9 cellular contexts compared by ENCODE assay signal in the genomic region with DNA sequence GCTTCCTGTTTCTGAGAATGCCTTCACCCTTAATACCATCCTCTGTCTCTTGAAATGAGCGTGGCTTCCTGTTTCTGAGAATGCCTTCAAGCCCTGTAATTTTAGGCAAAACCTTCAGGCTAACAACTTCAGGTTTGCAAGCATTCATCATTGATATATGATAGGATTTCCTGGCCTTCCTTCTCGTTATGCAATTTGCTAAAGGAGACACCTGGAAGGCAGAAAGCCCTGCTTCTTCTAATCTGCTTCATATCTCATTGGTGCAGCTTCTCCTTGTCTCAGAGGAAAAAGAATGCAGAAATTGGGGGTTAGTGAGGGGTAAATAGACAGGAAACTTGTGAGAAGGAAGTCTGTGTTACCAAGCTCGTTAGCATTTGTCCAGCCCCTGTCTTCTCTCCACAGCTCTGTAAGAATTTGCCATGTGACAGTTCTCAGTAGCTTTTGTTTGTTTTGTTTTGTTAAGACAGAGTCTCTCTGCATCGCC. TPM values are rescaled to one million over a fixed set of nuclear protein-coding genes. Genes with fewer than 3 reads are reported as not detected.
DNase-seq lines count a peak whose midpoint lies in the region; ATAC-seq and TF ChIP-seq lines count a peak whose summit lies in the region.
"Had no signal": no experiment of that assay in that cellular context is flagged by ENCODE, and none has a peak within 500 bp of the region (broad histone marks: within the 10 kb centered on the region; RNA-seq: fewer than 3 reads in every experiment).

No MANE protein-coding gene starts in this region.

- TF ChIP-seq CTCF in CD4-positive, alpha-beta T cell (IDR thresholded peaks at IDR 0.05) = no peak
- TF ChIP-seq CTCF in mucosa of descending colon (IDR thresholded peaks at IDR 0.05) (no peak), WERI-Rb-1 (IDR thresholded peaks at IDR 0.05; ENCODE audit: low read depth, low read length) (no peak)

- peak overlapping the region; percentile 80 for H3K4me3 Mint-ChIP-seq in CD4-positive, alpha-beta T cell
- peak overlapping the region; percentile 75 for H3K4me3 Mint-ChIP-seq in activated naive CD8-positive, alpha-beta T cell

- POLR2A ChIA-PET in CD4-positive, alpha-beta T cell (lab: Charles Lee) = interaction anchor here (0.6 to 6.8 kb wide), 13 partner anchors 9 to 108 kb away, joined by 3 to 75 read pairs (median 4); partner anchors contain the start of genes ARL6IP5, EOGT, TMF1 and UBA3

- DNase-seq in CD4-positive, alpha-beta T cell = peak in 1 of 10 experiments; percentile 9
- DNase-seq in mucosa of descending colon (no peak), WERI-Rb-1 (no peak), AG08395 (ENCODE audit: low spot score) (no peak)

- H3K27ac ChIP-seq in CD4-positive, alpha-beta T cell (ENCODE audit: low read depth, low read length) = peak overlapping the region; percentile 78
- H3K27ac ChIP-seq in WERI-Rb-1 = no peak overlapping the region

- H3K27me3 Mint-ChIP-seq in CD4-positive, alpha-beta T cell = no peaks in the 10 kb centered on the region
- no peaks in the 10 kb centered on the region for H3K27me3 Mint-ChIP-seq in activated naive CD8-positive, alpha-beta T cell

- H3K4me3 ChIP-seq in mucosa of descending colon (no peak overlapping the region), WERI-Rb-1 (ENCODE audit: low read depth, low read length) (no peak overlapping the region)

- H3K36me3 ChIP-seq in mucosa of descending colon (ENCODE audit: low read depth) (no peaks in the 10 kb centered on the region), WERI-Rb-1 (no peaks in the 10 kb centered on the region)

- peaks cover 57% of the 10 kb centered on the region for H3K36me3 Mint-ChIP-seq in CD4-positive, alpha-beta T cell (ENCODE audit: low read depth)
- peaks cover 3% of the 10 kb centered on the region for H3K36me3 Mint-ChIP-seq in activated naive CD8-positive, alpha-beta T cell

- ATAC-seq in CD4-positive, alpha-beta T cell (ENCODE audit: poor library complexity) = peak; percentile 71
- peak; percentile 71 for ATAC-seq in GM19463 (IDR thresholded peaks at IDR 0.05; ENCODE audit: unreplicated experiment)
- ATAC-seq in HG03565 (IDR thresholded peaks at IDR 0.05; ENCODE audit: unreplicated experiment) = peak; percentile 78
- ATAC-seq in mucosa of descending colon = peak; percentile 52
- ATAC-seq in esophagus mucosa = no peak

- intact Hi-C loops in CD4-positive, alpha-beta T cell (cut with DNase I, micrococcal nuclease) = loop anchor here in 1 of 2 experiments (1.0 to 2.0 kb wide), 2 partner anchors 8 to 39 kb away; partner anchors contain the start of genes ARL6IP5 and TMF1
- intact Hi-C loops in mucosa of descending colon (cut with DNase I, micrococcal nuclease) = no loop called here

- H3K27ac Mint-ChIP-seq in CD4-positive, alpha-beta T cell = peak overlapping the region; percentile 92
- H3K27ac Mint-ChIP-seq in activated naive CD8-positive, alpha-beta T cell = peak overlapping the region; percentile 94

- H3K4me1 Mint-ChIP-seq in CD4-positive, alpha-beta T cell (ENCODE audit: low read depth) = peaks cover 89% of the 10 kb centered on the region
- H3K4me1 Mint-ChIP-seq in activated naive CD8-positive, alpha-beta T cell (ENCODE audit: low read depth) = peaks cover 93% of the 10 kb centered on the region

- H3K9me3 Mint-ChIP-seq in CD4-positive, alpha-beta T cell = no peaks in the 10 kb centered on the region
- H3K9me3 Mint-ChIP-seq in activated naive CD8-positive, alpha-beta T cell (ENCODE audit: low read depth) = no peaks in the 10 kb centered on the region

- CTCF ChIA-PET in CD4-positive, alpha-beta T cell (lab: Charles Lee) = interaction anchor here (1.3 to 2.1 kb wide), 3 partner anchors 8 to 40 kb away, joined by 3 to 5 read pairs (median 4); partner anchors contain the start of genes ARL6IP5 and TMF1

- peaks cover 29% of the 10 kb centered on the region for H3K4me1 ChIP-seq in mucosa of descending colon (ENCODE audit: low read depth)

- no peaks in the 10 kb centered on the region for H3K27me3 ChIP-seq in CD4-positive, alpha-beta T cell (ENCODE audit: control insufficient read depth, insufficient read depth, low read length)
- no peaks in the 10 kb centered on the region for H3K27me3 ChIP-seq in WERI-Rb-1 (ENCODE audit: insufficient read depth, low read depth, severe bottlenecking)

- no peaks in the 10 kb centered on the region for H3K9me3 ChIP-seq in CD4-positive, alpha-beta T cell (ENCODE audit: control insufficient read depth, low read length)
- no peaks in the 10 kb centered on the region for H3K9me3 ChIP-seq in mucosa of descending colon
- H3K9me3 ChIP-seq in WERI-Rb-1 (ENCODE audit: severe bottlenecking) = no peaks in the 10 kb centered on the region

RNA-seq across cellular contexts. Expression of gene ARL6IP5, which starts 7.3 kb away (rescaled TPM):
- total RNA-seq in CD4-positive, alpha-beta T cell = 10 to 100 TPM; 58.0 to 65.2 TPM
- total RNA-seq in mucosa of descending colon (100 to 1,000 TPM; 111 to 129 (median 119) TPM), esophagus mucosa (36.4 TPM)

RNA-seq across cellular contexts. Expression of gene UBA3, which starts 11.9 kb away (rescaled TPM):
- 10 to 100 TPM; 33.4 to 43.9 TPM for total RNA-seq in CD4-positive, alpha-beta T cell
- total RNA-seq in mucosa of descending colon = 10 to 100 TPM; 46.5 to 59.3 (median 51.8) TPM
- total RNA-seq in esophagus mucosa = 47.8 TPM

RNA-seq across cellular contexts. Expression of gene LMOD3, which starts 30.3 kb away (rescaled TPM):
- total RNA-seq in CD4-positive, alpha-beta T cell = not detected
- total RNA-seq in mucosa of descending colon = under 1 TPM in 2 of 3 donors, not detected in 1; 0.13 to 0.34 TPM
- total RNA-seq in esophagus mucosa = not detected
- total RNA-seq: glomerular endothelial cell had no signal

RNA-seq across cellular contexts. Expression of gene TMF1, which starts 39.9 kb away (rescaled TPM):
- total RNA-seq in CD4-positive, alpha-beta T cell = 100 to 1,000 TPM in 1 of 2 experiments, 10 to 100 TPM in 1; 89.0 to 101 TPM
- total RNA-seq in mucosa of descending colon (10 to 100 TPM; 40.3 to 43.9 (median 43.4) TPM), esophagus mucosa (16.0 TPM)
